1 cellular context compared by ENCODE assay signal in the genomic region with DNA sequence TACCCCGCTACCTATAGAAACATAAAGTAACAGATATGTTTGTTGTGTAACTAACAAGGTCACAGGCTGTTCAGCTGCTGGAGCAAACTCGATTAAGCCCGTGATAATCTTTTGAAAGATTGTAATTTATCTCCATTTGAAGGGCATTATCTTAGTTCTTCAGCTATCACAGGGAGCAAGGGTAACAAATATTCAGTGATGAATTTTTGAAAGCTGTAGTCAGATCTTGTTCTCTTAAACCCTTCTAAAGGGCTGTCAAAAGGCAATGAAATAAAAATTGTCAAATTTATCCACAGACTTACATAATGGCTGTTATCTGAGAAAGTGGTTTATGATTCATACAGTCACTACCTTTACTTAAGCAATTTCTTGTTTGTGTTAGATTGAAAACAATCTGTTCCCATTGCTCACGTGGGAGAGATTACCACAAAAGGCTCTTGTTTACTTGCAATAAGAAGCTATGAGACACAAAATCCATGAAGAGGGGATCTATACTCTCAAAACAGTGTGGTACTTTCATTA.
TF ChIP-seq lines count a peak whose summit lies in the region.

No MANE protein-coding gene starts in this region.

TF ChIP-seq in GM12878, 131 proteins besides CTCF, POLR2A, EP300 and RAD21 (continued from another document):
- TF ChIP-seq, protein P1, sequence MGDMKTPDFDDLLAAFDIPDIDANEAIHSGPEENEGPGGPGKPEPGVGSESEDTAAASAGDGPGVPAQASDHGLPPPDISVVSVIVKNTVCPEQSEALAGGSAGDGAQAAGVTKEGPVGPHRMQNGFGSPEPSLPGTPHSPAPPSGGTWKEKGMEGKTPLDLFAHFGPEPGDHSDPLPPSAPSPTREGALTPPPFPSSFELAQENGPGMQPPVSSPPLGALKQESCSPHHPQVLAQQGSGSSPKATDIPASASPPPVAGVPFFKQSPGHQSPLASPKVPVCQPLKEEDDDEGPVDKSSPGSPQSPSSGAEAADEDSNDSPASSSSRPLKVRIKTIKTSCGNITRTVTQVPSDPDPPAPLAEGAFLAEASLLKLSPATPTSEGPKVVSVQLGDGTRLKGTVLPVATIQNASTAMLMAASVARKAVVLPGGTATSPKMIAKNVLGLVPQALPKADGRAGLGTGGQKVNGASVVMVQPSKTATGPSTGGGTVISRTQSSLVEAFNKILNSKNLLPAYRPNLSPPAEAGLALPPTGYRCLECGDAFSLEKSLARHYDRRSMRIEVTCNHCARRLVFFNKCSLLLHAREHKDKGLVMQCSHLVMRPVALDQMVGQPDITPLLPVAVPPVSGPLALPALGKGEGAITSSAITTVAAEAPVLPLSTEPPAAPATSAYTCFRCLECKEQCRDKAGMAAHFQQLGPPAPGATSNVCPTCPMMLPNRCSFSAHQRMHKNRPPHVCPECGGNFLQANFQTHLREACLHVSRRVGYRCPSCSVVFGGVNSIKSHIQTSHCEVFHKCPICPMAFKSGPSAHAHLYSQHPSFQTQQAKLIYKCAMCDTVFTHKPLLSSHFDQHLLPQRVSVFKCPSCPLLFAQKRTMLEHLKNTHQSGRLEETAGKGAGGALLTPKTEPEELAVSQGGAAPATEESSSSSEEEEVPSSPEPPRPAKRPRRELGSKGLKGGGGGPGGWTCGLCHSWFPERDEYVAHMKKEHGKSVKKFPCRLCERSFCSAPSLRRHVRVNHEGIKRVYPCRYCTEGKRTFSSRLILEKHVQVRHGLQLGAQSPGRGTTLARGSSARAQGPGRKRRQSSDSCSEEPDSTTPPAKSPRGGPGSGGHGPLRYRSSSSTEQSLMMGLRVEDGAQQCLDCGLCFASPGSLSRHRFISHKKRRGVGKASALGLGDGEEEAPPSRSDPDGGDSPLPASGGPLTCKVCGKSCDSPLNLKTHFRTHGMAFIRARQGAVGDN (IDR thresholded peaks at IDR 0.05) = no peak
- TF ChIP-seq SP1 (IDR thresholded peaks at IDR 0.05; ENCODE audit: low read depth, low read length) = no peak
- no peak for TF ChIP-seq CHD4 (IDR thresholded peaks at IDR 0.05)
- no peak for TF ChIP-seq GABPA (IDR thresholded peaks at IDR 0.05; ENCODE audit: low read depth)
- no peak for TF ChIP-seq CBFB (IDR thresholded peaks at IDR 0.05; ENCODE audit: low read depth)
- no peak for TF ChIP-seq CREM (IDR thresholded peaks at IDR 0.05; ENCODE audit: low read depth)
- no peak for TF ChIP-seq RBBP5 (conservative IDR thresholded peaks at IDR 0.05)
- no peak for TF ChIP-seq WRNIP1 (IDR thresholded peaks at IDR 0.05; ENCODE audit: borderline replicate concordance, low read depth, low read length)
